ENCODE assay signal across 1 cellular context in genomic region chr1:146020058-146020738, GRCh38.
TF ChIP-seq lines count a peak whose summit lies in the region.

No MANE protein-coding gene starts in this region.

TF ChIP-seq in H1, 55 proteins besides CTCF, POLR2A, EP300 and RAD21:
- TF ChIP-seq EGR1 (IDR thresholded peaks at IDR 0.05; ENCODE audit: borderline replicate concordance, low read depth, low read length) (no peak), CEBPB (IDR thresholded peaks at IDR 0.05; ENCODE audit: low read depth, low read length) (peak; percentile 83)
